In the genomic region with DNA sequence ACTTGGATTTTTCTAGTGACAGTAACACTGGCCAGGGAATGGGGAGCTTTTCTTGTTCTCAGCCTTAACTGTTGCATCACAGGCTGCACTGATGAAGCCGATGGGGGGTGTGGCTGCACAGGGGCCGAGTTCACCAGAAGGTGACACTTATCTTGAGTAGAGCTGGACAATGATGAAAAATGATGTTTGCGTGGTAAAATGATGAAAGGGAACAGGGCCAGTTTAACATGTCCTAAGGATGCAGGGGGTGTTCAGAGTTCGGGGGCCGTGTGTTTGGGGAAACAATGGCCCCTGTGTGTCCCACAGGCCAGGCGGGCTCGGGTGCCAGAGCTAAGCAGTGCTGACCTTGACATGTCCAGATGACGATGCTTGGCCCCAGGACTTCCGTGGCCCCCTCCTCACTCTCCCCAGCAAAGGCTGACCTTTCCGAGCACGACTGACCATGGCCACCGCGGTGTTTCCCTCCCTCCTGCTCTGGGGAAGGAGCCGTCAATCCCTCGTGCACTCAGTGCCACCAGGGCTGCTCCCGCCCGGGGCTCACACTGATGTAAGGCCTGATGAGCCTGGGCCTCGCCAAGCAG, we compare ENCODE assay signal across 25 cellular contexts. TPM values are rescaled to one million over a fixed set of nuclear protein-coding genes. Genes with fewer than 3 reads are reported as not detected.
A peak's percentile ranks its signal among the peaks of the same experiment; 100 is the strongest.
DNase-seq lines count a peak whose midpoint lies in the region; ATAC-seq, FAIRE-seq and TF ChIP-seq lines count a peak whose summit lies in the region.
"Had no signal": no experiment of that assay in that cellular context is flagged by ENCODE, and none has a peak within 500 bp of the region (broad histone marks: within the 10 kb centered on the region; RNA-seq: fewer than 3 reads in every experiment).

No MANE protein-coding gene starts in this region.

- H3K9ac ChIP-seq in IMR-90 (ENCODE audit: low read depth, low read length) = no peak overlapping the region
- H3K9ac ChIP-seq in K562 (ENCODE audit: insufficient read depth in 1 of 2, low read depth in 2 of 2, low read length in 2 of 2) = no peak overlapping the region
- H3K9ac ChIP-seq in neuronal stem cell (ENCODE audit: low read depth, low read length, poor library complexity) = no peak overlapping the region
- H3K9ac ChIP-seq: BLaER1 treated with 17β-estradiol and CSF1 and Interleukin-3, amounts not matched to agents 10 nM and 100 nM; GM23248 had no signal

- in situ Hi-C loops in IMR-90 (cut with MboI; ENCODE audit: low sequenced_read_pairs) = no loop called here
- in situ Hi-C loops in K562 (cut with MboI) = no loop called here
- in situ Hi-C loops in gastrocnemius medialis (cut with MboI; ENCODE audit: low sequenced_read_pairs in 4 of 4) = no loop called here

- H3K27ac ChIP-seq in IMR-90 (ENCODE audit: insufficient read depth, low read length) (no peak overlapping the region), K562 (ENCODE audit: extremely low read depth, low read depth, low read length) (no peak overlapping the region), neuronal stem cell (replicated peaks; ENCODE audit: low read length) (no peak overlapping the region), gastrocnemius medialis (no peak overlapping the region), coronary artery (no peak overlapping the region)
- H3K27ac ChIP-seq: A549; BLaER1 treated with 17β-estradiol and CSF1 and Interleukin-3, amounts not matched to agents 10 nM and 100 nM; GM23248 had no signal

- no peaks in the 10 kb centered on the region for H3K4me1 ChIP-seq in IMR-90 (ENCODE audit: control insufficient read depth, insufficient read depth, low read length)
- H3K4me1 ChIP-seq in K562 (replicated peaks in 1 of 2; ENCODE audit: control insufficient read depth in 2 of 2, insufficient read depth in 2 of 2, low read length in 2 of 2) = peaks cover 4 to 29% of the 10 kb centered on the region in 2 experiments; a peak in 2 of 5 replicates
- H3K4me1 ChIP-seq in neuronal stem cell (ENCODE audit: control insufficient read depth in 2 of 2, insufficient read depth in 1 of 2, low read depth in 1 of 2, low read length in 2 of 2) = peaks cover 0 to 4% of the 10 kb centered on the region in 2 donors
- H3K4me1 ChIP-seq in gastrocnemius medialis = peaks cover 0 to 6% of the 10 kb centered on the region in 2 donors
- H3K4me1 ChIP-seq: A549 had no signal

- H3K4ac ChIP-seq in IMR-90 (ENCODE audit: low read depth, low read length) (no peak overlapping the region), neuronal stem cell (ENCODE audit: low read length) (no peak overlapping the region)

- H3K9me1 ChIP-seq in IMR-90 (ENCODE audit: insufficient read depth, low read length) (no peaks in the 10 kb centered on the region), K562 (ENCODE audit: control insufficient read depth, insufficient read depth, low read length) (no peaks in the 10 kb centered on the region)

- H3K36me3 ChIP-seq in IMR-90 (ENCODE audit: control insufficient read depth, insufficient read depth, low read length) = no peaks in the 10 kb centered on the region
- H3K36me3 ChIP-seq in K562 (ENCODE audit: control insufficient read depth, insufficient read depth, low read length) = no peaks in the 10 kb centered on the region
- H3K36me3 ChIP-seq in neuronal stem cell (replicated peaks in 1 of 2; ENCODE audit: control insufficient read depth in 2 of 2, insufficient read depth in 2 of 2, low read length in 2 of 2) = no peaks in the 10 kb centered on the region
- no peaks in the 10 kb centered on the region for H3K36me3 ChIP-seq in gastrocnemius medialis
- H3K36me3 ChIP-seq: BLaER1 treated with 17β-estradiol and CSF1 and Interleukin-3, amounts not matched to agents 10 nM and 100 nM had no signal

- no peak overlapping the region for H3K56ac ChIP-seq in IMR-90 (ENCODE audit: extremely low read depth, insufficient read depth, low read length)

- H3K27me3 ChIP-seq in IMR-90 (ENCODE audit: control insufficient read depth, insufficient read depth, low read length) (peaks cover 18% of the 10 kb centered on the region), K562 (ENCODE audit: control insufficient read depth in 2 of 2, insufficient read depth in 2 of 2, low read length in 2 of 2) (peaks cover 53 to 77% of the 10 kb centered on the region in 2 experiments), neuronal stem cell (ENCODE audit: control insufficient read depth in 3 of 3, insufficient read depth in 3 of 3, low read depth in 1 of 3, low read length in 3 of 3) (peaks cover 0 to 30% (median 0%) of the 10 kb centered on the region in 3 experiments), gastrocnemius medialis (peaks cover 8 to 12% (median 10%) of the 10 kb centered on the region in 3 donors)

- H2BK120ac ChIP-seq in IMR-90 (ENCODE audit: low read depth, low read length) = no peak overlapping the region
- no peak overlapping the region for H2BK120ac ChIP-seq in neuronal stem cell (ENCODE audit: low read depth, low read length)

- no peak overlapping the region for H2BK20ac ChIP-seq in IMR-90 (ENCODE audit: low read depth, low read length)

- intact Hi-C loops in IMR-90 (cut with micrococcal nuclease) (no loop called here), K562 (cut with micrococcal nuclease) (no loop called here), gastrocnemius medialis (cut with DNase I; ENCODE audit: low total_unique reads) (no loop called here)

- H3K79me1 ChIP-seq in IMR-90 (ENCODE audit: low read depth in 1 of 2, low read length in 2 of 2) (no peaks in the 10 kb centered on the region), neuronal stem cell (ENCODE audit: low read depth, low read length) (peaks cover 2% of the 10 kb centered on the region)

- no TSS peak for BruUV-seq in IMR-90 (replicated peaks; lab: Mats Ljungman, UMichigan)
- no TSS peak for BruUV-seq in K562 (replicated peaks; lab: Mats Ljungman, UMichigan)

- H2AFZ ChIP-seq in IMR-90 (replicated peaks; ENCODE audit: low read length, poor library complexity) (no peak overlapping the region), K562 (ENCODE audit: low read depth, low read length) (no peak overlapping the region), neuronal stem cell (ENCODE audit: low read length) (no peak overlapping the region)
- H2AFZ ChIP-seq: GM23248 had no signal

- no peak overlapping the region for H3K14ac ChIP-seq in IMR-90 (replicated peaks; ENCODE audit: low read depth, low read length)
- peak overlapping the region; percentile 31 for H3K14ac ChIP-seq in neuronal stem cell (ENCODE audit: low read length)

- CTCF ChIA-PET in IMR-90 (lab: Yijun Ruan, JAX) (no interaction called here), K562 (lab: Yijun Ruan, JAX; ENCODE audit: low intra/inter-chr PET ratio) (no interaction called here)

- H3K4me3 ChIP-seq in IMR-90 (ENCODE audit: insufficient read depth, low read depth, low read length) (no peak overlapping the region), K562 (no peak overlapping the region), fibroblast of the aortic adventitia (ENCODE audit: low read depth, low read length) (no peak overlapping the region), neuronal stem cell (ENCODE audit: low read length in 2 of 2) (no peak overlapping the region), gastrocnemius medialis (no peak overlapping the region), coronary artery (no peak overlapping the region)
- H3K4me3 ChIP-seq: A549; BLaER1 treated with 17β-estradiol and CSF1 and Interleukin-3, amounts not matched to agents 10 nM and 100 nM; GM23248 had no signal

- H3K23ac ChIP-seq in IMR-90 (ENCODE audit: low read depth, low read length) = no peak overlapping the region
- H3K23ac ChIP-seq in neuronal stem cell (ENCODE audit: low read depth, low read length, poor library complexity) = peak overlapping the region; percentile 91

- TF ChIP-seq POLR2A in IMR-90 (IDR thresholded peaks at IDR 0.05; ENCODE audit: low read depth, low read length) (no peak), K562 (conservative IDR thresholded peaks at IDR 0.05) (no peak), gastrocnemius medialis (IDR thresholded peaks at IDR 0.05) (no peak)

- TF ChIP-seq CTCF in IMR-90 (conservative IDR thresholded peaks at IDR 0.05; ENCODE audit: low read depth, low read length) (no peak), K562 (IDR thresholded peaks at IDR 0.05 in 2 of 3, conservative IDR thresholded peaks at IDR 0.05 in 1 of 3; ENCODE audit: insufficient read depth in 2 of 3, low read depth in 1 of 3, low read length in 3 of 3) (no peak), fibroblast of the aortic adventitia (IDR thresholded peaks at IDR 0.05; ENCODE audit: insufficient read depth, low read length) (no peak), gastrocnemius medialis (IDR thresholded peaks at IDR 0.05 in 4 of 5, conservative IDR thresholded peaks at IDR 0.05 in 1 of 5) (no peak), coronary artery (IDR thresholded peaks at IDR 0.05) (no peak)

- no peak overlapping the region for H2BK5ac ChIP-seq in IMR-90 (ENCODE audit: low read depth, low read length, poor library complexity, severe bottlenecking)
- H2BK5ac ChIP-seq in neuronal stem cell (ENCODE audit: low read length) = no peak overlapping the region

- no peak overlapping the region for H4K5ac ChIP-seq in IMR-90 (ENCODE audit: low read depth, low read length)

- dilution Hi-C loops in IMR-90 (cut with HindIII; ENCODE audit: low sequenced_read_pairs, unreplicated experiment) = no loop called here

- 66% methylated on average over 14 of the region's 18 CpGs; no CpG with 5 or more reads in 1 of the 2 experiments for WGBS in IMR-90 (ENCODE audit: extremely low coverage in 2 of 2, insufficient read length in 1 of 2), 2 experiments
- WGBS in K562 (ENCODE audit: insufficient coverage, low coverage, missing lambda C conversion rate) = 18% methylated on average over 18 of the region's 18 CpGs
- WGBS in neuronal stem cell (ENCODE audit: extremely low coverage in 2 of 2, insufficient read length in 2 of 2, insufficient replicate concordance in 1 of 2), 2 donors = no CpG with 5 or more reads among the region's 18 CpGs

- no peaks in the 10 kb centered on the region for H3K9me3 ChIP-seq in IMR-90 (ENCODE audit: control insufficient read depth, insufficient read depth, low read length)
- H3K9me3 ChIP-seq in K562 (replicated peaks; ENCODE audit: control insufficient read depth, insufficient read depth, low read depth, low read length) = no peaks in the 10 kb centered on the region
- no peaks in the 10 kb centered on the region for H3K9me3 ChIP-seq in neuronal stem cell (replicated peaks in 1 of 2; ENCODE audit: control insufficient read depth in 2 of 2, insufficient read depth in 1 of 2, low read depth in 1 of 2, low read length in 2 of 2)
- H3K9me3 ChIP-seq in gastrocnemius medialis = no peaks in the 10 kb centered on the region
- H3K9me3 ChIP-seq: A549; BLaER1 treated with 17β-estradiol and CSF1 and Interleukin-3, amounts not matched to agents 10 nM and 100 nM had no signal

- H4K20me1 ChIP-seq in IMR-90 (ENCODE audit: insufficient read depth, low read length) (no peaks in the 10 kb centered on the region), K562 (replicated peaks; ENCODE audit: control insufficient read depth, insufficient read depth, low read length) (no peaks in the 10 kb centered on the region; the same call in 1 of the 2 replicates)

- no peak for DNase-seq in IMR-90
- DNase-seq in K562 (ENCODE audit: extremely low read depth in 1 of 4, low spot score in 3 of 4) = no peak
- DNase-seq in fibroblast of the aortic adventitia (ENCODE audit: low read depth) = peak; percentile 44
- no peak for DNase-seq in neuronal stem cell (ENCODE audit: low spot score)
- DNase-seq in gastrocnemius medialis = no peak
- DNase-seq in coronary artery (ENCODE audit: low spot score) = no peak
- no peak for DNase-seq in HUDEP-2 (lab: John Stamatoyannopoulos, UW; ENCODE audit: unreplicated experiment in 76 of 76)
- DNase-seq: AML-193; CD4-positive, alpha-beta T cell; GM23248; H9; HFFc6; KBM-7; NCI-H1105 treated with DMSO at 0.1 percent for 48 hours; NCI-H146; NCI-H1930; NCI-H2107; NCI-H524 treated with DMSO at 0.1 percent for 48 hours; NCI-H774; NK-92 treated with Interleukin-12 subunit alpha and Interleukin-12 subunit beta, amount 100 ng/mL, for 24 hours; PC-3 had no signal

- no peak for TF ChIP-seq RAD21 in IMR-90 (IDR thresholded peaks at IDR 0.05; ENCODE audit: low read length)
- no peak for TF ChIP-seq RAD21 in K562 (CRISPR knock-in tag; conservative IDR thresholded peaks at IDR 0.05 in 1 of 2, IDR thresholded peaks at IDR 0.05 in 1 of 2)

- H4K91ac ChIP-seq in IMR-90 (ENCODE audit: insufficient read depth, low read depth, low read length) (no peak overlapping the region), neuronal stem cell (ENCODE audit: low read depth, low read length, poor library complexity) (no peak overlapping the region)

- H3K18ac ChIP-seq in IMR-90 (ENCODE audit: low read depth, low read length) (no peak overlapping the region), neuronal stem cell (ENCODE audit: low read length) (no peak overlapping the region)

- no peak for ATAC-seq in IMR-90 (ENCODE audit: low read depth)
- peak; percentile 57 for ATAC-seq in K562
- no peak for ATAC-seq in gastrocnemius medialis
- ATAC-seq: PC-3 had no signal

- no peak overlapping the region for H4K8ac ChIP-seq in IMR-90 (ENCODE audit: low read depth in 2 of 2, low read length in 2 of 2)
- peak overlapping the region; percentile 17 for H4K8ac ChIP-seq in neuronal stem cell (ENCODE audit: low read depth, low read length)

- POLR2A ChIA-PET in IMR-90 (lab: Charles Lee; ENCODE audit: unreplicated experiment) = no interaction called here
- POLR2A ChIA-PET in K562 (lab: Yijun Ruan, JAX) = interaction anchor here (1.0 to 1.5 kb wide), 4 partner anchors 9 to 14 kb away, joined by 3 to 8 read pairs (median 4); no protein-coding TSS in a partner anchor

- H2AK5ac ChIP-seq in IMR-90 (ENCODE audit: low read depth, low read length) (no peak overlapping the region), neuronal stem cell (ENCODE audit: low read depth, low read length) (no peak overlapping the region)

- no peak overlapping the region for H3K4me2 ChIP-seq in IMR-90 (ENCODE audit: low read depth, low read length)
- no peak overlapping the region for H3K4me2 ChIP-seq in K562 (ENCODE audit: insufficient read depth, low read length)
- no peak overlapping the region for H3K4me2 ChIP-seq in neuronal stem cell (ENCODE audit: insufficient read depth, low read length, poor library complexity, severe bottlenecking)
- H3K4me2 ChIP-seq: A549 had no signal

- H2BK12ac ChIP-seq in neuronal stem cell (ENCODE audit: low read length) = no peak overlapping the region

- no peak overlapping the region for H2AK9ac ChIP-seq in IMR-90 (replicated peaks; ENCODE audit: low read depth, low read length, poor library complexity)

- H3K79me2 ChIP-seq in K562 (ENCODE audit: control insufficient read depth, insufficient read depth, low read length) = no peaks in the 10 kb centered on the region

- H2BK15ac ChIP-seq in IMR-90 (ENCODE audit: low read depth, low read length) = no peak overlapping the region
- H2BK15ac ChIP-seq in neuronal stem cell (ENCODE audit: low read length) = no peak overlapping the region

- no peak for TF ChIP-seq EP300 in K562 (IDR thresholded peaks at IDR 0.05; ENCODE audit: low read length)

- no peak for FAIRE-seq in K562 (lab: Jason Lieb, UNC)
- FAIRE-seq: A549, D721Med had no signal

RNA-seq across cellular contexts. Expression of a gene that starts 21.8 kb away (rescaled TPM):
- total RNA-seq in IMR-90 (2012; rRNA removed) (not detected in 2 replicates), K562 (2014; rRNA removed) (5.3 TPM in 2 replicates), K562 (2014; rRNA removed; fragmentation: Illumina TruSeq; extraction: Trizol) (1.4 and 1.8 TPM in 2 replicates), K562 (2015; rRNA removed; fragmentation: Illumina TruSeq; extraction: Trizol) (2.1 and 2.2 TPM in 2 replicates), K562 (2021) (8.0 and 9.5 TPM in 2 replicates), fibroblast of the aortic adventitia (ENCODE audit: low replicate concordance) (not detected in 2 replicates), gastrocnemius medialis (under 1 TPM in 2 of 4 donors, not detected in 2; 0.16 to 0.20 TPM)
- polyA plus RNA-seq in IMR-90 (2012; rRNA removed) (not detected in 2 replicates), K562 (2011; rRNA removed) (0.98 and 1.2 TPM in 2 replicates), K562 (2014; fragmentation: Illumina TruSeq; extraction: Trizol) (1.1 and 1.7 TPM in 2 replicates), K562 (2014; fragmentation: Nextera tagmentation; extraction: Ambion mirVana) (under 1 TPM; 0.15 to 0.25 TPM), K562 (2014; rRNA removed) (4.0 and 5.9 TPM in 2 replicates)
- polyA plus RNA-seq in IMR-90 (2012; cell fraction: cytosol; rRNA removed) = not detected in 2 replicates
- not detected in 2 replicates for polyA plus RNA-seq in IMR-90 (2012; cell fraction: nucleus; rRNA removed; ENCODE audit: low replicate concordance)
- total RNA-seq in K562 (2011; cell fraction: chromatin; rRNA removed; ENCODE audit: low replicate concordance) = 6.6 and 8.7 TPM in 2 replicates
- total RNA-seq in K562 (2011; cell fraction: nucleolus; rRNA removed) = 4.3 and 5.3 TPM in 2 replicates
- 5.3 and 5.4 TPM in 2 replicates for total RNA-seq in K562 (2011; cell fraction: nucleoplasm; rRNA removed)
- 0.62 and 1.2 TPM in 2 replicates for polyA plus RNA-seq in K562 (2011; cell fraction: cytosol; rRNA removed)
- 6.0 and 6.7 TPM in 2 replicates for polyA plus RNA-seq in K562 (2011; cell fraction: nucleus; rRNA removed)
- 2.7 and 7.8 TPM in 2 replicates for polyA plus RNA-seq in K562 (2012)
- 0.66 and 0.84 TPM in 2 replicates for polyA minus RNA-seq in K562 (2011; rRNA and poly(A)+ RNA removed)
- 2.5 TPM in 1 of 2 replicates, not detected in the other for polyA minus RNA-seq in K562 (2011; cell fraction: cytosol; rRNA and poly(A)+ RNA removed)
- 3.2 and 4.3 TPM in 2 replicates for polyA minus RNA-seq in K562 (2011; cell fraction: nucleus; rRNA and poly(A)+ RNA removed)
- not detected for polyA plus RNA-seq in neuronal stem cell (2013, experiment 1 of 2)
- 0.04 TPM for polyA plus RNA-seq in neuronal stem cell (2013, experiment 2 of 2)
- total RNA-seq: GM23248, H9, HFFc6, LHCN-M2 had no signal
- polyA plus RNA-seq: GM23248 had no signal

RNA-seq across cellular contexts. Expression of a gene that starts 39.2 kb away (rescaled TPM):
- total RNA-seq in IMR-90 (2012; rRNA removed) = 15.4 and 16.4 TPM in 2 replicates
- polyA plus RNA-seq in IMR-90 (2012; rRNA removed) = 14.3 and 15.3 TPM in 2 replicates
- polyA plus RNA-seq in IMR-90 (2012; cell fraction: cytosol; rRNA removed) = 3.5 and 6.4 TPM in 2 replicates
- 29.4 and 48.6 TPM in 2 replicates for polyA plus RNA-seq in IMR-90 (2012; cell fraction: nucleus; rRNA removed; ENCODE audit: low replicate concordance)
- 205 and 222 TPM in 2 replicates for total RNA-seq in K562 (2011; cell fraction: chromatin; rRNA removed; ENCODE audit: low replicate concordance)
- total RNA-seq in K562 (2011; cell fraction: nucleolus; rRNA removed) = 88.2 and 99.2 TPM in 2 replicates
- total RNA-seq in K562 (2011; cell fraction: nucleoplasm; rRNA removed) = 125 and 156 TPM in 2 replicates
- 35.7 and 35.8 TPM in 2 replicates for total RNA-seq in K562 (2014; rRNA removed)
- 38.8 and 40.1 TPM in 2 replicates for total RNA-seq in K562 (2014; rRNA removed; fragmentation: Illumina TruSeq; extraction: Trizol)
- total RNA-seq in K562 (2015; rRNA removed; fragmentation: Illumina TruSeq; extraction: Trizol) = 41.2 and 42.9 TPM in 2 replicates
- 37.3 and 47.3 TPM in 2 replicates for total RNA-seq in K562 (2021)
- 30.5 and 30.9 TPM in 2 replicates for polyA plus RNA-seq in K562 (2011; rRNA removed)
- 15.3 and 15.4 TPM in 2 replicates for polyA plus RNA-seq in K562 (2011; cell fraction: cytosol; rRNA removed)
- polyA plus RNA-seq in K562 (2011; cell fraction: nucleus; rRNA removed) = 64.1 and 106 TPM in 2 replicates
- 20.2 and 27.0 TPM in 2 replicates for polyA plus RNA-seq in K562 (2012)
- polyA plus RNA-seq in K562 (2014; fragmentation: Illumina TruSeq; extraction: Trizol) = 38.2 and 39.7 TPM in 2 replicates
- 1 to 10 TPM; 6.8 to 9.6 TPM for polyA plus RNA-seq in K562 (2014; fragmentation: Nextera tagmentation; extraction: Ambion mirVana)
- polyA plus RNA-seq in K562 (2014; rRNA removed) = 37.4 and 39.6 TPM in 2 replicates
- 34.0 and 39.0 TPM in 2 replicates for polyA minus RNA-seq in K562 (2011; rRNA and poly(A)+ RNA removed)
- 21.2 and 26.1 TPM in 2 replicates for polyA minus RNA-seq in K562 (2011; cell fraction: cytosol; rRNA and poly(A)+ RNA removed)
- 50.6 and 53.0 TPM in 2 replicates for polyA minus RNA-seq in K562 (2011; cell fraction: nucleus; rRNA and poly(A)+ RNA removed)
- total RNA-seq in fibroblast of the aortic adventitia (ENCODE audit: low replicate concordance) = 10.8 TPM in 2 replicates
- 7.5 TPM for polyA plus RNA-seq in neuronal stem cell (2013, experiment 1 of 2)
- polyA plus RNA-seq in neuronal stem cell (2013, experiment 2 of 2) = 7.7 TPM
- 10 to 100 TPM; 12.9 to 18.0 (median 14.3) TPM for total RNA-seq in gastrocnemius medialis
